32 cellular contexts compared by ENCODE assay signal in genomic region chr17:76080934-76081287, GRCh38. TPM values are rescaled to one million over a fixed set of nuclear protein-coding genes. Genes with fewer than 3 reads are reported as not detected.
DNase-seq lines count a peak whose midpoint lies in the region; ATAC-seq and TF ChIP-seq lines count a peak whose summit lies in the region.
"Had no signal": no experiment of that assay in that cellular context is flagged by ENCODE, and none has a peak within 500 bp of the region (broad histone marks: within the 10 kb centered on the region; RNA-seq: fewer than 3 reads in every experiment).

No MANE protein-coding gene starts in this region.

- DNase-seq in cardiac muscle cell (ENCODE audit: low read depth in 1 of 2, low spot score in 1 of 2) = no peak
- DNase-seq in left ventricle myocardium inferior = no peak
- DNase-seq in IMR-90 = no peak
- no peak for DNase-seq in glutamatergic neuron
- DNase-seq in AG20443 (ENCODE audit: low spot score) = no peak
- no peak for DNase-seq in HCEC 1CT
- DNase-seq: activated B cell treated with CpG ODN at 0.5 μM for 24 hours; activated CD4-positive, alpha-beta T cell treated with anti-CD3 and anti-CD28 coated beads, Interleukin-2, amount 50 U/mL, for 4 hours; activated CD8-positive, alpha-beta memory T cell treated with anti-CD3 and anti-CD28 coated beads, Interleukin-2, amount 10 ng/mL, durations not matched to agents 7 days and 5 days; activated naive CD4-positive, alpha-beta T cell; activated naive CD8-positive, alpha-beta T cell treated with anti-CD3 and anti-CD28 coated beads, Interleukin-2, amount 50 U/mL, for 24 hours; activated T-cell treated with anti-CD3 and anti-CD28 coated beads, Interleukin-2, amount 50 U/mL, for 72 hours; caudate nucleus; cortex of kidney; effector memory CD4-positive, alpha-beta T cell; EL; erythroblast; NCI-H1092 treated with DMSO at 0.1 percent for 48 hours; NCI-H187; NCI-H510A treated with DMSO at 0.1 percent for 48 hours; nucleus accumbens; psoas muscle; stimulated activated CD4-positive, alpha-beta T cell treated with anti-CD3 and anti-CD28 coated beads, Interleukin-4, amount 100 ng/mL, for 24 hours; tibial artery had no signal

- no CpG with 5 or more reads among the region's 4 CpGs for WGBS in IMR-90 (ENCODE audit: extremely low coverage in 2 of 2, insufficient read length in 1 of 2), 2 experiments

- H2AK9ac ChIP-seq in IMR-90 (replicated peaks; ENCODE audit: low read depth, low read length, poor library complexity) = peak overlapping the region; percentile 45

- no peak overlapping the region for H2AK5ac ChIP-seq in IMR-90 (ENCODE audit: low read depth, low read length)

- H3K27me3 Mint-ChIP-seq in glutamatergic neuron (ENCODE audit: unreplicated experiment) = peaks cover 25% of the 10 kb centered on the region

- H3K9me3 ChIP-seq in cardiac muscle cell (ENCODE audit: low read depth) (no peaks in the 10 kb centered on the region), left ventricle myocardium inferior (replicated peaks) (no peaks in the 10 kb centered on the region), IMR-90 (ENCODE audit: control insufficient read depth, insufficient read depth, low read length) (no peaks in the 10 kb centered on the region)
- H3K9me3 ChIP-seq: HAP-1, psoas muscle, tibial artery had no signal

- intact Hi-C loops in left ventricle myocardium inferior (cut with micrococcal nuclease) (no loop called here), IMR-90 (cut with micrococcal nuclease) (no loop called here)

- no peak overlapping the region for H4K8ac ChIP-seq in IMR-90 (ENCODE audit: low read depth in 2 of 2, low read length in 2 of 2)

- peaks cover 5% of the 10 kb centered on the region for H3K36me3 Mint-ChIP-seq in glutamatergic neuron (ENCODE audit: unreplicated experiment)

- no peak overlapping the region for H2AFZ ChIP-seq in IMR-90 (replicated peaks; ENCODE audit: low read length, poor library complexity)

- no peak overlapping the region for H3K4ac ChIP-seq in IMR-90 (ENCODE audit: low read depth, low read length)

- no peak overlapping the region for H3K27ac Mint-ChIP-seq in glutamatergic neuron (ENCODE audit: unreplicated experiment)
- H3K27ac Mint-ChIP-seq: activated B cell treated with CpG ODN at 0.5 μM for 24 hours; activated CD8-positive, alpha-beta memory T cell treated with anti-CD3 and anti-CD28 coated beads, Interleukin-2, amount 10 ng/mL, durations not matched to agents 7 days and 5 days; activated naive CD8-positive, alpha-beta T cell treated with anti-CD3 and anti-CD28 coated beads, Interleukin-2, amount 50 U/mL, for 24 hours; activated T-cell treated with anti-CD3 and anti-CD28 coated beads, Interleukin-2, amount 50 U/mL, for 72 hours had no signal

- peaks cover 3% of the 10 kb centered on the region for H3K4me1 Mint-ChIP-seq in glutamatergic neuron (ENCODE audit: low read depth, unreplicated experiment)

- peak overlapping the region; percentile 30 for H3K4me3 Mint-ChIP-seq in glutamatergic neuron (ENCODE audit: unreplicated experiment)
- H3K4me3 Mint-ChIP-seq: activated B cell treated with CpG ODN at 0.5 μM for 24 hours; activated CD8-positive, alpha-beta memory T cell treated with anti-CD3 and anti-CD28 coated beads, Interleukin-2, amount 10 ng/mL, durations not matched to agents 7 days and 5 days; activated naive CD8-positive, alpha-beta T cell treated with anti-CD3 and anti-CD28 coated beads, Interleukin-2, amount 50 U/mL, for 24 hours; activated T-cell treated with anti-CD3 and anti-CD28 coated beads, Interleukin-2, amount 50 U/mL, for 72 hours had no signal

- no peak overlapping the region for H2BK20ac ChIP-seq in IMR-90 (ENCODE audit: low read depth, low read length)

- H3K4me3 ChIP-seq in cardiac muscle cell (no peak overlapping the region), left ventricle myocardium inferior (no peak overlapping the region), IMR-90 (ENCODE audit: insufficient read depth, low read depth, low read length) (no peak overlapping the region)
- H3K4me3 ChIP-seq: GM12878, HAP-1, psoas muscle, tibial artery had no signal

- dilution Hi-C loops in IMR-90 (cut with HindIII; ENCODE audit: low sequenced_read_pairs, unreplicated experiment) = no loop called here

- no peak for ATAC-seq in IMR-90 (ENCODE audit: low read depth)
- no peak for ATAC-seq in HG03432 (IDR thresholded peaks at IDR 0.05; ENCODE audit: unreplicated experiment)
- ATAC-seq: activated CD8-positive, alpha-beta memory T cell treated with anti-CD3 and anti-CD28 coated beads, Interleukin-2, amount 10 ng/mL, durations not matched to agents 7 days and 5 days; activated naive CD8-positive, alpha-beta T cell treated with anti-CD3 and anti-CD28 coated beads, Interleukin-2, amount 50 U/mL, for 24 hours; activated T-cell treated with anti-CD3 and anti-CD28 coated beads, Interleukin-2, amount 50 U/mL, for 72 hours had no signal

- no TSS peak for BruUV-seq in IMR-90 (replicated peaks; lab: Mats Ljungman, UMichigan)

- H3K36me3 ChIP-seq in cardiac muscle cell = peaks cover 12% of the 10 kb centered on the region
- peaks cover 28% of the 10 kb centered on the region for H3K36me3 ChIP-seq in left ventricle myocardium inferior
- H3K36me3 ChIP-seq in IMR-90 (ENCODE audit: control insufficient read depth, insufficient read depth, low read length) = peaks cover 35% of the 10 kb centered on the region

- H2BK15ac ChIP-seq in IMR-90 (ENCODE audit: low read depth, low read length) = no peak overlapping the region

- no peak overlapping the region for H3K9ac ChIP-seq in IMR-90 (ENCODE audit: low read depth, low read length)

- no peaks in the 10 kb centered on the region for H3K79me1 ChIP-seq in IMR-90 (ENCODE audit: low read depth in 1 of 2, low read length in 2 of 2)

- H3K4me1 ChIP-seq in cardiac muscle cell (ENCODE audit: low read depth) (peaks cover 26% of the 10 kb centered on the region), left ventricle myocardium inferior (peaks cover 33% of the 10 kb centered on the region), IMR-90 (ENCODE audit: control insufficient read depth, insufficient read depth, low read length) (no peaks in the 10 kb centered on the region)
- H3K4me1 ChIP-seq: HAP-1 had no signal

- peaks cover 8% of the 10 kb centered on the region; the same call in 1 of the 2 replicates for H3K9me1 ChIP-seq in IMR-90 (ENCODE audit: insufficient read depth, low read length)

- in situ Hi-C loops in IMR-90 (cut with MboI; ENCODE audit: low sequenced_read_pairs) = no loop called here

- TF ChIP-seq CTCF in cardiac muscle cell (IDR thresholded peaks at IDR 0.05; ENCODE audit: low read depth, low read length) = no peak
- no peak for TF ChIP-seq CTCF in left ventricle myocardium inferior (IDR thresholded peaks at IDR 0.05; ENCODE audit: borderline replicate concordance)
- TF ChIP-seq CTCF in IMR-90 (conservative IDR thresholded peaks at IDR 0.05; ENCODE audit: low read depth, low read length) = no peak
- TF ChIP-seq CTCF in glutamatergic neuron (IDR thresholded peaks at IDR 0.05; ENCODE audit: partially characterized antibody, unreplicated experiment) = no peak

- H2BK120ac ChIP-seq in IMR-90 (ENCODE audit: low read depth, low read length) = no peak overlapping the region

- TF ChIP-seq RAD21 in IMR-90 (IDR thresholded peaks at IDR 0.05; ENCODE audit: low read length) = no peak

- H3K27ac ChIP-seq in cardiac muscle cell (peak overlapping the region; percentile 59), left ventricle myocardium inferior (replicated peaks) (no peak overlapping the region), IMR-90 (ENCODE audit: insufficient read depth, low read length) (no peak overlapping the region)
- H3K27ac ChIP-seq: C4-2B, psoas muscle, tibial artery had no signal

- H3K9me3 Mint-ChIP-seq in glutamatergic neuron (ENCODE audit: unreplicated experiment) = peaks cover 9% of the 10 kb centered on the region
- H3K9me3 Mint-ChIP-seq: activated B cell treated with CpG ODN at 0.5 μM for 24 hours; activated naive CD8-positive, alpha-beta T cell treated with anti-CD3 and anti-CD28 coated beads, Interleukin-2, amount 50 U/mL, for 24 hours; activated T-cell treated with anti-CD3 and anti-CD28 coated beads, Interleukin-2, amount 50 U/mL, for 72 hours had no signal

- no peak for TF ChIP-seq POLR2A in IMR-90 (IDR thresholded peaks at IDR 0.05; ENCODE audit: low read depth, low read length)

- H2BK5ac ChIP-seq in IMR-90 (ENCODE audit: low read depth, low read length, poor library complexity, severe bottlenecking) = no peak overlapping the region

- H3K4me2 ChIP-seq in IMR-90 (ENCODE audit: low read depth, low read length) = no peak overlapping the region

- no peak overlapping the region for H3K23ac ChIP-seq in IMR-90 (ENCODE audit: low read depth, low read length)

- H3K27me3 ChIP-seq in cardiac muscle cell (peaks cover 28% of the 10 kb centered on the region), left ventricle myocardium inferior (ENCODE audit: low read depth) (peaks cover 42% of the 10 kb centered on the region), IMR-90 (ENCODE audit: control insufficient read depth, insufficient read depth, low read length) (peaks cover 44% of the 10 kb centered on the region)

- no peak overlapping the region for H3K56ac ChIP-seq in IMR-90 (ENCODE audit: extremely low read depth, insufficient read depth, low read length)

- H4K91ac ChIP-seq in IMR-90 (ENCODE audit: insufficient read depth, low read depth, low read length) = no peak overlapping the region

- CTCF ChIA-PET in IMR-90 (lab: Yijun Ruan, JAX) = no interaction called here

- H4K20me1 ChIP-seq in IMR-90 (ENCODE audit: insufficient read depth, low read length) = peaks cover 14% of the 10 kb centered on the region

- H3K14ac ChIP-seq in IMR-90 (replicated peaks; ENCODE audit: low read depth, low read length) = no peak overlapping the region

- H4K5ac ChIP-seq in IMR-90 (ENCODE audit: low read depth, low read length) = no peak overlapping the region

- H3K18ac ChIP-seq in IMR-90 (ENCODE audit: low read depth, low read length) = no peak overlapping the region

- POLR2A ChIA-PET in IMR-90 (lab: Charles Lee; ENCODE audit: unreplicated experiment) = interaction anchor here (0.6 kb wide), 1 partner anchor 9 kb away, joined by 3 read pairs; the partner anchor contains the start of gene SRP68

RNA-seq across cellular contexts. Expression of gene ZACN, which starts 1.9 kb away (rescaled TPM):
- not detected in 2 replicates for total RNA-seq in cardiac muscle cell
- 5.8 and 33.8 TPM in 2 replicates for polyA plus RNA-seq in cardiac muscle cell
- total RNA-seq in left ventricle myocardium inferior = not detected
- total RNA-seq in IMR-90 (2012; rRNA removed) = not detected in 2 replicates
- polyA plus RNA-seq in IMR-90 (2012; rRNA removed) = not detected in 2 replicates
- not detected in 2 replicates for polyA plus RNA-seq in IMR-90 (2012; cell fraction: cytosol; rRNA removed)
- polyA plus RNA-seq in IMR-90 (2012; cell fraction: nucleus; rRNA removed; ENCODE audit: low replicate concordance) = 0.16 and 0.18 TPM in 2 replicates
- 1.9 TPM for total RNA-seq in glutamatergic neuron (ENCODE audit: unreplicated experiment)
- total RNA-seq: left lobe of liver, mesenteric fat pad, myocyte had no signal

RNA-seq across cellular contexts. Expression of gene GALR2, which starts 6.3 kb away (rescaled TPM):
- total RNA-seq in cardiac muscle cell (0.32 TPM in 1 of 2 replicates, not detected in the other), left ventricle myocardium inferior (not detected), IMR-90 (2012; rRNA removed) (not detected in 2 replicates), glutamatergic neuron (ENCODE audit: unreplicated experiment) (3.3 TPM)
- polyA plus RNA-seq in cardiac muscle cell (0.55 TPM in 1 of 2 replicates, not detected in the other), IMR-90 (2012; rRNA removed) (0.07 and 0.10 TPM in 2 replicates)
- 0.18 TPM in 1 of 2 replicates, not detected in the other for polyA plus RNA-seq in IMR-90 (2012; cell fraction: cytosol; rRNA removed)
- 0.10 and 0.26 TPM in 2 replicates for polyA plus RNA-seq in IMR-90 (2012; cell fraction: nucleus; rRNA removed; ENCODE audit: low replicate concordance)
- total RNA-seq: left lobe of liver, mesenteric fat pad, myocyte had no signal

RNA-seq across cellular contexts. Expression of gene SRP68, which starts 8.6 kb away (rescaled TPM):
- total RNA-seq in cardiac muscle cell (33.4 and 55.4 TPM in 2 replicates), left ventricle myocardium inferior (57.4 TPM), IMR-90 (2012; rRNA removed) (47.1 and 47.2 TPM in 2 replicates), glutamatergic neuron (ENCODE audit: unreplicated experiment) (48.4 TPM)
- polyA plus RNA-seq in cardiac muscle cell (103 and 123 TPM in 2 replicates), IMR-90 (2012; rRNA removed) (69.1 and 82.6 TPM in 2 replicates)
- 28.2 and 52.1 TPM in 2 replicates for polyA plus RNA-seq in IMR-90 (2012; cell fraction: cytosol; rRNA removed)
- polyA plus RNA-seq in IMR-90 (2012; cell fraction: nucleus; rRNA removed; ENCODE audit: low replicate concordance) = 24.9 and 48.5 TPM in 2 replicates

RNA-seq across cellular contexts. Expression of gene EXOC7, which starts 22.7 kb away (rescaled TPM):
- 121 and 166 TPM in 2 replicates for total RNA-seq in cardiac muscle cell
- polyA plus RNA-seq in cardiac muscle cell = 134 and 167 TPM in 2 replicates
- 81.1 TPM for total RNA-seq in left ventricle myocardium inferior
- 98.9 and 118 TPM in 2 replicates for total RNA-seq in IMR-90 (2012; rRNA removed)
- polyA plus RNA-seq in IMR-90 (2012; rRNA removed) = 85.9 and 89.5 TPM in 2 replicates
- 35.6 and 57.4 TPM in 2 replicates for polyA plus RNA-seq in IMR-90 (2012; cell fraction: cytosol; rRNA removed)
- 192 and 276 TPM in 2 replicates for polyA plus RNA-seq in IMR-90 (2012; cell fraction: nucleus; rRNA removed; ENCODE audit: low replicate concordance)
- total RNA-seq in glutamatergic neuron (ENCODE audit: unreplicated experiment) = 249 TPM

RNA-seq across cellular contexts. Expression of gene EVPL, which starts 53.8 kb away (rescaled TPM):
- 0.09 TPM in 1 of 2 replicates, not detected in the other for total RNA-seq in cardiac muscle cell
- 1.0 TPM in 1 of 2 replicates, not detected in the other for polyA plus RNA-seq in cardiac muscle cell
- total RNA-seq in left ventricle myocardium inferior = not detected
- not detected in 2 replicates for total RNA-seq in IMR-90 (2012; rRNA removed)
- not detected in 2 replicates for polyA plus RNA-seq in IMR-90 (2012; rRNA removed)
- polyA plus RNA-seq in IMR-90 (2012; cell fraction: cytosol; rRNA removed) = not detected in 2 replicates
- polyA plus RNA-seq in IMR-90 (2012; cell fraction: nucleus; rRNA removed; ENCODE audit: low replicate concordance) = 0.01 TPM in 1 of 2 replicates, not detected in the other
- not detected for total RNA-seq in glutamatergic neuron (ENCODE audit: unreplicated experiment)
- total RNA-seq: activated B cell treated with CpG ODN at 0.5 μM for 24 hours, myocyte had no signal
- polyA plus RNA-seq: GM12878, IgD-negative memory B cell had no signal
